ENCODE assay signal across 13 cellular contexts in the genomic region with DNA sequence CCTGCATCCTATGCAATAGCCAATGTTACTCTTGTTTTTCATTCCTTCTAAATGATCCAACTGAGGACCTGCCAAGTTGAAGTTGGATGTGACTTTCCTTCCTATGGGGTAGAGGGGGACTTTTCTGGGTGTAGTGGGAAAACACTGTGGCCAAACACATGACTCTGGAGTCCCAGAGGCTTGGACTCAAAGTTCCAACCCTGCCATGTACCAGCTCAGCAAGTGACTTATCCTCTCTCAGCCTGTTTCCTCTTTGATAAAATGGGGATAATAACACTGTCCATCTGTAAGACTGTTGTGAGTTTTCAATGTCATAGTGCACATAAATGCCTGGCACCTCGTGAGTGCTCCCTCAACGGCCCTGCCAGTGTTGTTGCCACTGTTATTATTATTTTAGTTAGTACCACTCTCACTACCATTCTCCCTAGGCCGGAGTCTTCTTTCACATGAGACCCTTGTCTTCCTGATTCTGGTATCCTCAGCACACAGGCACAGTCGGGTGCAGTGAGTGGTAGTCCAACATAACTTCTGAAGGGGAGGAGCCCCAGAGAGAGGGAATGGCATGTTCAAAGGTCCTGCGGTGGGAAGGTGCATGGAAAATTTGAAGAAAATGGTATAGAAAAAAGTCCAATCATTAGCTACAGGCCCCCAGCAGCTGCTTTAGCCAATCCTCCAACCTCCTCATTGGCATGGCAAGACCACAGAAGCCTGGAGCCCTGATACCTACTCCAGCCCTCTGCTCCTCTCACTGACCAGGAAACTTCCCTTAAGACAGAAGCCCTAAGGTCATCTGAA.
A peak's percentile ranks its signal among the peaks of the same experiment; 100 is the strongest.
DNase-seq lines count a peak whose midpoint lies in the region; ATAC-seq and TF ChIP-seq lines count a peak whose summit lies in the region.
"Had no signal": no experiment of that assay in that cellular context is flagged by ENCODE, and none has a peak within 500 bp of the region (broad histone marks: within the 10 kb centered on the region; RNA-seq: fewer than 3 reads in every experiment).

No MANE protein-coding gene starts in this region.

- POLR2A ChIA-PET in RWPE1 (lab: Yijun Ruan, JAX; ENCODE audit: low non-redundant PET) = no interaction called here

- ATAC-seq in CD4-positive, CD25-positive, alpha-beta regulatory T cell (ENCODE audit: low read depth in 2 of 2) = no peak
- no peak for ATAC-seq in gastrocnemius medialis
- ATAC-seq in HG02885 (IDR thresholded peaks at IDR 0.05; ENCODE audit: poor library complexity, unreplicated experiment) = no peak
- no peak for ATAC-seq in esophagus mucosa

- H3K27ac ChIP-seq in CD4-positive, CD25-positive, alpha-beta regulatory T cell (ENCODE audit: insufficient read depth, low read length, poor library complexity, severe bottlenecking) = no peak overlapping the region
- H3K27ac ChIP-seq in RWPE1 (peak overlapping the region; percentile 95), gastrocnemius medialis (peak overlapping the region; percentile 20 to 62 (median 44)), neural progenitor cell (no peak overlapping the region)

- peaks cover 0 to 34% (median 21%) of the 10 kb centered on the region in 4 donors for H3K4me1 Mint-ChIP-seq in CD4-positive, CD25-positive, alpha-beta regulatory T cell
- H3K4me1 Mint-ChIP-seq in endothelial cell (ENCODE audit: unreplicated experiment) (peaks cover 20% of the 10 kb centered on the region), neural progenitor cell (peaks cover 39% of the 10 kb centered on the region)

- H3K4me1 ChIP-seq in CD4-positive, CD25-positive, alpha-beta regulatory T cell (ENCODE audit: control insufficient read depth, insufficient read depth, low read length, poor library complexity, severe bottlenecking) = peaks cover 3% of the 10 kb centered on the region
- H3K4me1 ChIP-seq in gastrocnemius medialis = peaks cover 0 to 6% of the 10 kb centered on the region in 2 donors
- peaks cover 15% of the 10 kb centered on the region for H3K4me1 ChIP-seq in neural progenitor cell

- H3K9me3 Mint-ChIP-seq in CD4-positive, CD25-positive, alpha-beta regulatory T cell = peaks cover 0 to 3% (median 0%) of the 10 kb centered on the region in 7 donors
- H3K9me3 Mint-ChIP-seq in endothelial cell (ENCODE audit: unreplicated experiment) (no peaks in the 10 kb centered on the region), neural progenitor cell (peaks cover 24% of the 10 kb centered on the region)

- no peak overlapping the region for H3K4me3 Mint-ChIP-seq in CD4-positive, CD25-positive, alpha-beta regulatory T cell
- no peak overlapping the region for H3K4me3 Mint-ChIP-seq in endothelial cell (ENCODE audit: unreplicated experiment)
- H3K4me3 Mint-ChIP-seq in neural progenitor cell = no peak overlapping the region
- H3K4me3 Mint-ChIP-seq: activated CD4-positive, alpha-beta T cell treated with anti-CD3 and anti-CD28 coated beads for 36 hours; CD8-positive, alpha-beta T cell; mesothelial cell of epicardium had no signal

- no peak overlapping the region for H2AFZ ChIP-seq in neural progenitor cell (replicated peaks)

- CTCF ChIA-PET in RWPE1 (lab: Yijun Ruan, JAX) = no interaction called here

- peak overlapping the region in 2 of 3 donors; percentile 31 to 90 for H3K27ac Mint-ChIP-seq in CD4-positive, CD25-positive, alpha-beta regulatory T cell
- peak overlapping the region; percentile 6 for H3K27ac Mint-ChIP-seq in endothelial cell (ENCODE audit: unreplicated experiment)
- no peak overlapping the region for H3K27ac Mint-ChIP-seq in neural progenitor cell
- H3K27ac Mint-ChIP-seq: CD8-positive, alpha-beta T cell; mesothelial cell of epicardium had no signal

- intact Hi-C loops in gastrocnemius medialis (cut with DNase I; ENCODE audit: low total_unique reads) = no loop called here

- H4K20me1 ChIP-seq in neural progenitor cell (ENCODE audit: low read depth) = no peaks in the 10 kb centered on the region

- no peak for TF ChIP-seq POLR2A in gastrocnemius medialis (IDR thresholded peaks at IDR 0.05)

- in situ Hi-C loops in gastrocnemius medialis (cut with MboI; ENCODE audit: low sequenced_read_pairs in 4 of 4) = no loop called here

- no peaks in the 10 kb centered on the region for H3K27me3 Mint-ChIP-seq in CD4-positive, CD25-positive, alpha-beta regulatory T cell
- no peaks in the 10 kb centered on the region for H3K27me3 Mint-ChIP-seq in endothelial cell (ENCODE audit: unreplicated experiment)
- H3K27me3 Mint-ChIP-seq in neural progenitor cell (ENCODE audit: insufficient read depth, low read depth) = peaks cover 10% of the 10 kb centered on the region
- H3K27me3 Mint-ChIP-seq: activated CD4-positive, alpha-beta T cell treated with anti-CD3 and anti-CD28 coated beads for 36 hours had no signal

- H3K36me3 ChIP-seq in CD4-positive, CD25-positive, alpha-beta regulatory T cell (ENCODE audit: control insufficient read depth, insufficient read depth, low read length) = no peaks in the 10 kb centered on the region
- no peaks in the 10 kb centered on the region for H3K36me3 ChIP-seq in gastrocnemius medialis
- no peaks in the 10 kb centered on the region for H3K36me3 ChIP-seq in neural progenitor cell

- no peak overlapping the region for H3K4me2 ChIP-seq in neural progenitor cell

- no peak overlapping the region for H3K4me3 ChIP-seq in CD4-positive, CD25-positive, alpha-beta regulatory T cell (ENCODE audit: low read depth, low read length)
- H3K4me3 ChIP-seq in gastrocnemius medialis = no peak overlapping the region
- no peak overlapping the region for H3K4me3 ChIP-seq in neural progenitor cell

- H3K9me3 ChIP-seq in CD4-positive, CD25-positive, alpha-beta regulatory T cell (ENCODE audit: control insufficient read depth in 2 of 2, low read length in 2 of 2) = no peaks in the 10 kb centered on the region
- no peaks in the 10 kb centered on the region for H3K9me3 ChIP-seq in gastrocnemius medialis
- H3K9me3 ChIP-seq in neural progenitor cell (ENCODE audit: low read depth) = no peaks in the 10 kb centered on the region

- peaks cover 7% of the 10 kb centered on the region for H3K36me3 Mint-ChIP-seq in CD4-positive, CD25-positive, alpha-beta regulatory T cell
- H3K36me3 Mint-ChIP-seq in endothelial cell (ENCODE audit: low read depth, unreplicated experiment) (peaks cover 4% of the 10 kb centered on the region), neural progenitor cell (peaks cover 8% of the 10 kb centered on the region)
- H3K36me3 Mint-ChIP-seq: CD8-positive, alpha-beta T cell had no signal

- no peak for DNase-seq in CD4-positive, CD25-positive, alpha-beta regulatory T cell
- DNase-seq in RWPE1 (ENCODE audit: low spot score) (no peak), endothelial cell (ENCODE audit: low spot score) (no peak), gastrocnemius medialis (no peak), NOMO-1 treated with DMSO at 0.1 percent for 48 hours (lab: John Stamatoyannopoulos, UW; ENCODE audit: unreplicated experiment) (no peak), neural progenitor cell (ENCODE audit: low spot score) (no peak)
- DNase-seq: caudate nucleus, NCI-H2107 had no signal

- TF ChIP-seq CTCF in RWPE1 (conservative IDR thresholded peaks at IDR 0.05; ENCODE audit: low read depth) = no peak
- TF ChIP-seq CTCF in endothelial cell (IDR thresholded peaks at IDR 0.05; ENCODE audit: unreplicated experiment) = no peak
- TF ChIP-seq CTCF in gastrocnemius medialis (IDR thresholded peaks at IDR 0.05 in 4 of 5, conservative IDR thresholded peaks at IDR 0.05 in 1 of 5) = no peak
- no peak for TF ChIP-seq CTCF in neural progenitor cell (IDR thresholded peaks at IDR 0.05)

- H3F3A ChIP-seq in neural progenitor cell (ENCODE audit: low read depth) = peaks cover 15% of the 10 kb centered on the region

- H3K27me3 ChIP-seq in CD4-positive, CD25-positive, alpha-beta regulatory T cell (ENCODE audit: control insufficient read depth, insufficient read depth, low read length) = no peaks in the 10 kb centered on the region
- H3K27me3 ChIP-seq in gastrocnemius medialis (no peaks in the 10 kb centered on the region), neural progenitor cell (no peaks in the 10 kb centered on the region)

- no peak overlapping the region for H3K9ac ChIP-seq in neural progenitor cell

- H3K79me2 ChIP-seq in neural progenitor cell (ENCODE audit: low read depth) = no peaks in the 10 kb centered on the region

Comparison
In these comparisons a context has a peak if more than half of its experiments do, and no peak if none do; other contexts are left out.
1. H3K27ac ChIP-seq: peak in RWPE1 (single experiment) and gastrocnemius medialis (4 of 4); none in CD4-positive, CD25-positive, alpha-beta regulatory T cell (single experiment) and neural progenitor cell (single experiment).